In genomic region chr2:238290715-238291549, GRCh38 we compare ENCODE assay signal across 12 cellular contexts. TPM values are rescaled to one million over a fixed set of nuclear protein-coding genes. Genes with fewer than 3 reads are reported as not detected.
DNase-seq lines count a peak whose midpoint lies in the region; ATAC-seq and TF ChIP-seq lines count a peak whose summit lies in the region.
"Had no signal": no experiment of that assay in that cellular context is flagged by ENCODE, and none has a peak within 500 bp of the region (broad histone marks: within the 10 kb centered on the region; RNA-seq: fewer than 3 reads in every experiment).

No MANE protein-coding gene starts in this region.

- H3K9me3 Mint-ChIP-seq in activated naive CD8-positive, alpha-beta T cell (ENCODE audit: low read depth) = no peaks in the 10 kb centered on the region
- no peaks in the 10 kb centered on the region for H3K9me3 Mint-ChIP-seq in activated naive CD8-positive, alpha-beta T cell treated with anti-CD3 and anti-CD28 coated beads for 36 hours
- H3K9me3 Mint-ChIP-seq in activated T-helper 17 cell treated with anti-CD3 and anti-CD28 coated beads, Interleukin-2, amount 50 U/mL, for 72 hours = no peaks in the 10 kb centered on the region
- H3K9me3 Mint-ChIP-seq in type B pancreatic cell = no peaks in the 10 kb centered on the region
- H3K9me3 Mint-ChIP-seq: activated T-helper 2 cell treated with anti-CD3 and anti-CD28 coated beads, Interferon-gamma antibody, Interleukin-2, Interleukin-4, amounts not matched to agents 10 μg/mL and 5 μg/mL and 100 μg/mL, durations not matched to agents 14 hours and 24 hours and 36 hours; dendritic cell treated with granulocyte-macrophage colony-stimulating factor and Interleukin-4, amounts not matched to agents 40 ng/mL and 50 ng/mL, for 4 days had no signal

- no peaks in the 10 kb centered on the region for H3K27me3 Mint-ChIP-seq in activated naive CD8-positive, alpha-beta T cell
- no peaks in the 10 kb centered on the region for H3K27me3 Mint-ChIP-seq in activated naive CD8-positive, alpha-beta T cell treated with anti-CD3 and anti-CD28 coated beads for 36 hours
- H3K27me3 Mint-ChIP-seq in activated T-helper 17 cell treated with anti-CD3 and anti-CD28 coated beads, Interleukin-2, amount 50 U/mL, for 72 hours = peaks cover 4% of the 10 kb centered on the region
- peaks cover 11% of the 10 kb centered on the region for H3K27me3 Mint-ChIP-seq in type B pancreatic cell

- H3K4ac ChIP-seq in mesendoderm (ENCODE audit: low read depth, low read length) = no peak overlapping the region

- H3K4me2 ChIP-seq in mesendoderm (ENCODE audit: low read length) = no peak overlapping the region

- H3K4me1 ChIP-seq in mesendoderm (ENCODE audit: control insufficient read depth, low read depth, low read length) = peaks cover 13% of the 10 kb centered on the region

- H3K4me3 Mint-ChIP-seq in activated naive CD8-positive, alpha-beta T cell = peak overlapping the region; percentile 94
- H3K4me3 Mint-ChIP-seq in activated naive CD8-positive, alpha-beta T cell treated with anti-CD3 and anti-CD28 coated beads for 36 hours = no peak overlapping the region
- H3K4me3 Mint-ChIP-seq in activated T-helper 17 cell treated with anti-CD3 and anti-CD28 coated beads, Interleukin-2, amount 50 U/mL, for 72 hours = peak overlapping the region; percentile 92
- peak overlapping the region; percentile 96 for H3K4me3 Mint-ChIP-seq in type B pancreatic cell
- H3K4me3 Mint-ChIP-seq: dendritic cell treated with granulocyte-macrophage colony-stimulating factor and Interleukin-4, amounts not matched to agents 40 ng/mL and 50 ng/mL, for 4 days had no signal

- H3K27ac Mint-ChIP-seq in activated naive CD8-positive, alpha-beta T cell = peak overlapping the region; percentile 97
- no peak overlapping the region for H3K27ac Mint-ChIP-seq in activated naive CD8-positive, alpha-beta T cell treated with anti-CD3 and anti-CD28 coated beads for 36 hours
- peak overlapping the region; percentile 23 for H3K27ac Mint-ChIP-seq in activated T-helper 17 cell treated with anti-CD3 and anti-CD28 coated beads, Interleukin-2, amount 50 U/mL, for 72 hours
- H3K27ac Mint-ChIP-seq in type B pancreatic cell = peak overlapping the region; percentile 95
- H3K27ac Mint-ChIP-seq: dendritic cell treated with granulocyte-macrophage colony-stimulating factor and Interleukin-4, amounts not matched to agents 40 ng/mL and 50 ng/mL, for 4 days had no signal

- TF ChIP-seq CTCF in type B pancreatic cell (conservative IDR thresholded peaks at IDR 0.05) = no peak

- no peaks in the 10 kb centered on the region for H3K27me3 ChIP-seq in mesendoderm (ENCODE audit: insufficient read depth, low read length, poor library complexity)

- peaks cover 30% of the 10 kb centered on the region for H3K4me1 Mint-ChIP-seq in activated naive CD8-positive, alpha-beta T cell (ENCODE audit: low read depth)
- peaks cover 26% of the 10 kb centered on the region for H3K4me1 Mint-ChIP-seq in activated naive CD8-positive, alpha-beta T cell treated with anti-CD3 and anti-CD28 coated beads for 36 hours
- peaks cover 17% of the 10 kb centered on the region for H3K4me1 Mint-ChIP-seq in activated T-helper 17 cell treated with anti-CD3 and anti-CD28 coated beads, Interleukin-2, amount 50 U/mL, for 72 hours
- peaks cover 33% of the 10 kb centered on the region for H3K4me1 Mint-ChIP-seq in type B pancreatic cell (ENCODE audit: unreplicated experiment)

- no peak overlapping the region for H3K27ac ChIP-seq in mesendoderm (ENCODE audit: low read depth, low read length)

- H3K4me3 ChIP-seq in mesendoderm (ENCODE audit: low read length) = no peak overlapping the region

- H3K36me3 ChIP-seq in mesendoderm (ENCODE audit: control insufficient read depth, insufficient read depth, low read length) = no peaks in the 10 kb centered on the region

- H2BK120ac ChIP-seq in mesendoderm (ENCODE audit: low read depth, low read length) = no peak overlapping the region

- no peak overlapping the region for H2AK5ac ChIP-seq in mesendoderm (ENCODE audit: low read length)

- no peak for ATAC-seq in activated T-helper 17 cell treated with anti-CD3 and anti-CD28 coated beads, Interleukin-2, amount 50 U/mL, for 72 hours (replicated peaks)

- H2BK15ac ChIP-seq in mesendoderm (replicated peaks; ENCODE audit: low read depth) = no peak overlapping the region

- peak overlapping the region; percentile 45 for H3K56ac ChIP-seq in mesendoderm (ENCODE audit: low read length)

- no peak overlapping the region for H4K5ac ChIP-seq in mesendoderm (ENCODE audit: low read length)

- H3K79me2 ChIP-seq in mesendoderm (ENCODE audit: control insufficient read depth, insufficient read depth, low read length) = peaks cover 2% of the 10 kb centered on the region

- H3K36me3 Mint-ChIP-seq in activated naive CD8-positive, alpha-beta T cell = no peaks in the 10 kb centered on the region
- H3K36me3 Mint-ChIP-seq in activated naive CD8-positive, alpha-beta T cell treated with anti-CD3 and anti-CD28 coated beads for 36 hours = no peaks in the 10 kb centered on the region
- H3K36me3 Mint-ChIP-seq in activated T-helper 17 cell treated with anti-CD3 and anti-CD28 coated beads, Interleukin-2, amount 50 U/mL, for 72 hours (ENCODE audit: low read depth) = peaks cover 16% of the 10 kb centered on the region
- H3K36me3 Mint-ChIP-seq in type B pancreatic cell = no peaks in the 10 kb centered on the region

- no peak overlapping the region for H3K18ac ChIP-seq in mesendoderm (ENCODE audit: low read length)

- peaks cover 4% of the 10 kb centered on the region for H3K79me1 ChIP-seq in mesendoderm (ENCODE audit: low read length)

- no CpG with 5 or more reads among the region's 5 CpGs for WGBS in mesendoderm (ENCODE audit: extremely low coverage, insufficient coverage, low lambda C conversion rate)

- no peak overlapping the region for H2BK5ac ChIP-seq in mesendoderm (ENCODE audit: low read length)

- no peak overlapping the region for H3K9ac ChIP-seq in mesendoderm (ENCODE audit: low read length)

- DNase-seq in activated naive CD8-positive, alpha-beta T cell treated with anti-CD3 and anti-CD28 coated beads for 36 hours = no peak
- no peak for DNase-seq in mesendoderm
- DNase-seq in type B pancreatic cell (ENCODE audit: extremely low spot score, unreplicated experiment) = no peak
- DNase-seq in amygdala (lab: John Stamatoyannopoulos, UW) = no peak
- no peak for DNase-seq in activated CD4-positive, alpha-beta T cell treated with anti-CD3 and anti-CD28 coated beads, Interleukin-2, amount 50 U/mL, for 48 hours
- DNase-seq in NCI-H345 (lab: John Stamatoyannopoulos, UW) = no peak
- DNase-seq: GDM1, NCI-H1694 treated with DMSO at 0.1 percent for 48 hours had no signal

- no peak overlapping the region for H4K8ac ChIP-seq in mesendoderm (ENCODE audit: low read depth, low read length)

- H3K23ac ChIP-seq in mesendoderm (ENCODE audit: low read length) = no peak overlapping the region

RNA-seq across cellular contexts. Expression of gene PER2, which starts 2.5 kb away (rescaled TPM):
- total RNA-seq in activated naive CD8-positive, alpha-beta T cell treated with anti-CD3 and anti-CD28 coated beads for 36 hours = 10 to 100 TPM; 15.3 to 17.5 TPM
- 10 to 100 TPM in 1 of 2 donors, 1 to 10 TPM in 1; 6.2 to 23.7 TPM for total RNA-seq in activated T-helper 17 cell treated with anti-CD3 and anti-CD28 coated beads, Interleukin-2, amount 50 U/mL, for 72 hours
- 2.2 TPM for polyA plus RNA-seq in mesendoderm (2013, experiment 1 of 2)
- polyA plus RNA-seq in mesendoderm (2013, experiment 2 of 2) = 2.0 TPM
- 14.0 and 15.5 TPM in 2 replicates for total RNA-seq in type B pancreatic cell (ENCODE audit: low replicate concordance)

RNA-seq across cellular contexts. Expression of gene TRAF3IP1, which starts 29.4 kb away (rescaled TPM):
- 10 to 100 TPM in 1 of 2 experiments, 1 to 10 TPM in 1; 8.4 to 11.0 TPM for total RNA-seq in activated naive CD8-positive, alpha-beta T cell treated with anti-CD3 and anti-CD28 coated beads for 36 hours
- total RNA-seq in activated T-helper 17 cell treated with anti-CD3 and anti-CD28 coated beads, Interleukin-2, amount 50 U/mL, for 72 hours = 1 to 10 TPM; 3.4 to 7.2 TPM
- polyA plus RNA-seq in mesendoderm (2013, experiment 1 of 2) = 11.7 TPM
- polyA plus RNA-seq in mesendoderm (2013, experiment 2 of 2) = 12.0 TPM
- total RNA-seq in type B pancreatic cell (ENCODE audit: low replicate concordance) = 20.9 and 21.0 TPM in 2 replicates

RNA-seq across cellular contexts. Expression of gene HES6, which starts 51.1 kb away (rescaled TPM):
- 1 to 10 TPM; 3.5 to 4.0 TPM for total RNA-seq in activated naive CD8-positive, alpha-beta T cell treated with anti-CD3 and anti-CD28 coated beads for 36 hours
- 1 to 10 TPM; 1.3 to 4.8 TPM for total RNA-seq in activated T-helper 17 cell treated with anti-CD3 and anti-CD28 coated beads, Interleukin-2, amount 50 U/mL, for 72 hours
- polyA plus RNA-seq in mesendoderm (2013, experiment 1 of 2) = 14.7 TPM
- 14.6 TPM for polyA plus RNA-seq in mesendoderm (2013, experiment 2 of 2)
- 12.0 and 24.4 TPM in 2 replicates for total RNA-seq in type B pancreatic cell (ENCODE audit: low replicate concordance)
